In genomic region chr2:131447981-131448380, GRCh38 we compare ENCODE assay signal across 3 cellular contexts. TPM values are rescaled to one million over a fixed set of nuclear protein-coding genes. Genes with fewer than 3 reads are reported as not detected.
"Had no signal": no experiment of that assay in that cellular context is flagged by ENCODE, and none has a peak within 500 bp of the region (broad histone marks: within the 10 kb centered on the region; RNA-seq: fewer than 3 reads in every experiment).

No MANE protein-coding gene starts in this region.

RNA-seq across cellular contexts. Expression of gene TUBA3D, which starts 27.9 kb away (rescaled TPM):
- polyA plus RNA-seq: endothelial cell of umbilical vein, fibroblast of lung, foreskin keratinocyte had no signal
